In the genomic region with DNA sequence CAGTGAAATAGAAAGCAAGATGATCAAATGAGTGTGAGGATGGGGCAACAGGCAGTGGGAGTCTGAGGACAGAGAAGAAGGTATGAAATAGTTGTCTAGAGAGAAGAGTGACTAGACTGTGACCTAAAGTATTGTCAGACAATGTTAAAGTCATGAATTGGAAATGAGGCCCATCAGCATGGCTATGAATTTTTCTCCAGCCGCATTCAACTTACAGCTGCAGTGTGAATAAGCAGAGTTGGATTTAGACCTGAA, we compare ENCODE assay signal across 36 cellular contexts. TPM values are rescaled to one million over a fixed set of nuclear protein-coding genes. Genes with fewer than 3 reads are reported as not detected.
"Had no signal": no experiment of that assay in that cellular context is flagged by ENCODE, and none has a peak within 500 bp of the region (broad histone marks: within the 10 kb centered on the region; RNA-seq: fewer than 3 reads in every experiment).

No MANE protein-coding gene starts in this region.

- DNase-seq: activated B cell treated with CpG ODN at 0.5 μM for 24 hours; activated CD4-positive, alpha-beta memory T cell treated with anti-CD3 and anti-CD28 coated beads for 36 hours; activated CD4-positive, alpha-beta T cell treated with anti-CD3 and anti-CD28 coated beads for 48 hours; activated CD4-positive, alpha-beta T cell treated with anti-CD3 and anti-CD28 coated beads, Interleukin-2, amount 10 ng/mL, durations not matched to agents 7 days and 5 days; activated CD4-positive, CD25-positive, alpha-beta regulatory T cell treated with anti-CD3 and anti-CD28 coated beads, Interleukin-2, amount 50 U/mL, for 72 hours; activated CD8-positive, alpha-beta memory T cell treated with anti-CD3 and anti-CD28 coated beads, Interleukin-2, amount 50 U/mL, for 4 hours; activated CD8-positive, alpha-beta T cell treated with anti-CD3 and anti-CD28 coated beads for 36 hours; activated effector memory CD4-positive, alpha-beta T cell treated with anti-CD3 and anti-CD28 coated beads, Interleukin-2, amount 50 U/mL, for 16 hours; activated gamma-delta T cell treated with Interleukin-2 at 50 U/mL for 16 hours; activated naive CD4-positive, alpha-beta T cell; activated naive CD4-positive, alpha-beta T cell treated with anti-CD3 and anti-CD28 coated beads for 36 hours; activated naive CD4-positive, alpha-beta T cell treated with anti-CD3 and anti-CD28 coated beads, Interleukin-2, amount 50 U/mL, for 16 hours; activated naive CD8-positive, alpha-beta T cell treated with anti-CD3 and anti-CD28 coated beads for 36 hours; activated T-cell treated with anti-CD3 and anti-CD28 coated beads for 4 hours; activated T-cell treated with anti-CD3 and anti-CD28 coated beads, Interleukin-2, amount 50 U/mL, for 1 hour; activated T-cell treated with anti-CD3 and anti-CD28 coated beads, Interleukin-2, amount 50 U/mL, for 4 hours; activated T-cell treated with anti-CD3 and anti-CD28 coated beads, Interleukin-2, amount 50 U/mL, for 72 hours; adrenal gland; amniotic stem cell; aorta; body of pancreas; brain microvascular endothelial cell; central memory CD4-positive, alpha-beta T cell; T-helper 1 cell; T-helper 2 cell; T-helper 9 cell had no signal

- FAIRE-seq: astrocyte, TTC549 had no signal

- H3K27ac ChIP-seq: adrenal gland, body of pancreas, brain microvascular endothelial cell, breast epithelium, VCaP had no signal

- H3K36me3 ChIP-seq: adrenal gland, brain microvascular endothelial cell, breast epithelium had no signal

- ATAC-seq: activated CD8-positive, alpha-beta T cell treated with anti-CD3 and anti-CD28 coated beads for 36 hours; activated T-cell treated with anti-CD3 and anti-CD28 coated beads, Interleukin-2, amount 50 U/mL, for 4 hours; activated T-cell treated with anti-CD3 and anti-CD28 coated beads, Interleukin-2, amount 50 U/mL, for 72 hours; activated T-helper 17 cell treated with anti-CD3 and anti-CD28 coated beads, Interleukin-2, amount 50 U/mL, for 72 hours; body of pancreas had no signal

- H3K27me3 ChIP-seq: adrenal gland, body of pancreas, brain microvascular endothelial cell, breast epithelium had no signal

- H3K4me3 ChIP-seq: adrenal gland, body of pancreas, breast epithelium had no signal

- H3K9me3 Mint-ChIP-seq: activated T-helper 17 cell treated with anti-CD3 and anti-CD28 coated beads, Interleukin-2, amount 50 U/mL, for 72 hours; T-helper 1 cell treated with Interleukin-12 subunit alpha and Interleukin-12 subunit beta and Interleukin-4 antibody, amounts not matched to agents 30 μg/mL and 1 μg/mL, for 36 hours; T-helper 2 cell treated with Interferon-gamma antibody and Interleukin-4, amounts not matched to agents 5 μg/mL and 100 μg/mL, for 36 hours had no signal

- H3K4me1 Mint-ChIP-seq: activated B cell treated with CpG ODN at 0.5 μM for 24 hours; activated CD4-positive, alpha-beta T cell treated with anti-CD3 and anti-CD28 coated beads, Interleukin-2, amount 10 ng/mL, durations not matched to agents 7 days and 5 days; activated naive CD8-positive, alpha-beta T cell treated with anti-CD3 and anti-CD28 coated beads for 36 hours; activated T-helper 17 cell treated with anti-CD3 and anti-CD28 coated beads, Interleukin-2, amount 50 U/mL, for 72 hours had no signal

- H3K4me3 Mint-ChIP-seq: activated B cell treated with CpG ODN at 0.5 μM for 24 hours; activated CD4-positive, alpha-beta memory T cell treated with anti-CD3 and anti-CD28 coated beads for 36 hours; activated CD4-positive, alpha-beta T cell treated with anti-CD3 and anti-CD28 coated beads, Interleukin-2, amount 10 ng/mL, durations not matched to agents 7 days and 5 days; activated CD8-positive, alpha-beta T cell treated with anti-CD3 and anti-CD28 coated beads for 36 hours; activated naive CD4-positive, alpha-beta T cell treated with anti-CD3 and anti-CD28 coated beads for 36 hours; activated naive CD8-positive, alpha-beta T cell treated with anti-CD3 and anti-CD28 coated beads for 36 hours; activated T-cell treated with anti-CD3 and anti-CD28 coated beads, Interleukin-2, amount 50 U/mL, for 4 hours; activated T-cell treated with anti-CD3 and anti-CD28 coated beads, Interleukin-2, amount 50 U/mL, for 72 hours; activated T-helper 1 cell treated with anti-CD3 and anti-CD28 coated beads, Interleukin-12 subunit alpha, Interleukin-12 subunit beta, Interleukin-2, Interleukin-4 antibody, amounts not matched to agents 30 ng/mL and 10 ng/mL and 1 ng/mL, durations not matched to agents 14 hours and 24 hours and 36 hours; activated T-helper 17 cell treated with anti-CD3 and anti-CD28 coated beads, Interleukin-2, amount 50 U/mL, for 72 hours; T-helper 1 cell treated with Interleukin-12 subunit alpha and Interleukin-12 subunit beta and Interleukin-4 antibody, amounts not matched to agents 30 μg/mL and 1 μg/mL, for 36 hours; T-helper 2 cell treated with Interferon-gamma antibody and Interleukin-4, amounts not matched to agents 5 μg/mL and 100 μg/mL, for 36 hours had no signal

- H3K9me3 ChIP-seq: adrenal gland, body of pancreas had no signal

- H3K27me3 Mint-ChIP-seq: activated B cell treated with CpG ODN at 0.5 μM for 24 hours; activated CD4-positive, alpha-beta memory T cell treated with anti-CD3 and anti-CD28 coated beads for 36 hours; activated CD4-positive, alpha-beta T cell treated with anti-CD3 and anti-CD28 coated beads, Interleukin-2, amount 10 ng/mL, durations not matched to agents 7 days and 5 days; activated CD8-positive, alpha-beta T cell treated with anti-CD3 and anti-CD28 coated beads for 36 hours; activated naive CD8-positive, alpha-beta T cell treated with anti-CD3 and anti-CD28 coated beads for 36 hours; activated T-helper 17 cell treated with anti-CD3 and anti-CD28 coated beads, Interleukin-2, amount 50 U/mL, for 72 hours had no signal

- H3K4me1 ChIP-seq: adrenal gland, breast epithelium had no signal

- H3K27ac Mint-ChIP-seq: activated B cell treated with CpG ODN at 0.5 μM for 24 hours; activated CD4-positive, alpha-beta memory T cell treated with anti-CD3 and anti-CD28 coated beads for 36 hours; activated CD4-positive, alpha-beta T cell treated with anti-CD3 and anti-CD28 coated beads, Interleukin-2, amount 10 ng/mL, durations not matched to agents 7 days and 5 days; activated CD8-positive, alpha-beta T cell treated with anti-CD3 and anti-CD28 coated beads for 36 hours; activated naive CD4-positive, alpha-beta T cell treated with anti-CD3 and anti-CD28 coated beads for 36 hours; activated naive CD4-positive, alpha-beta T cell treated with anti-CD3 and anti-CD28 coated beads, Interleukin-2, amount 50 U/mL, for 72 hours; activated naive CD8-positive, alpha-beta T cell treated with anti-CD3 and anti-CD28 coated beads for 36 hours; activated T-cell treated with anti-CD3 and anti-CD28 coated beads, Interleukin-2, amount 50 U/mL, for 72 hours; activated T-helper 1 cell treated with anti-CD3 and anti-CD28 coated beads, Interleukin-12 subunit alpha, Interleukin-12 subunit beta, Interleukin-2, Interleukin-4 antibody, amounts not matched to agents 30 ng/mL and 10 ng/mL and 1 ng/mL, durations not matched to agents 14 hours and 24 hours and 36 hours; activated T-helper 17 cell treated with anti-CD3 and anti-CD28 coated beads, Interleukin-2, amount 50 U/mL, for 72 hours; T-helper 1 cell treated with Interleukin-12 subunit alpha and Interleukin-12 subunit beta and Interleukin-4 antibody, amounts not matched to agents 30 μg/mL and 1 μg/mL, for 36 hours; T-helper 2 cell treated with Interferon-gamma antibody and Interleukin-4, amounts not matched to agents 5 μg/mL and 100 μg/mL, for 36 hours had no signal

RNA-seq across cellular contexts. Expression of a gene that starts 4.1 kb away (rescaled TPM):
- total RNA-seq: activated B cell treated with CpG ODN at 0.5 μM for 24 hours; activated CD4-positive, alpha-beta memory T cell treated with anti-CD3 and anti-CD28 coated beads for 36 hours; activated CD4-positive, alpha-beta T cell treated with anti-CD3 and anti-CD28 coated beads, Interleukin-2, amount 10 ng/mL, durations not matched to agents 7 days and 5 days; activated CD8-positive, alpha-beta memory T cell treated with anti-CD3 and anti-CD28 coated beads for 36 hours; activated CD8-positive, alpha-beta T cell treated with anti-CD3 and anti-CD28 coated beads for 36 hours; activated naive CD4-positive, alpha-beta T cell treated with anti-CD3 and anti-CD28 coated beads for 36 hours; activated naive CD4-positive, alpha-beta T cell treated with anti-CD3 and anti-CD28 coated beads, Interleukin-2, amount 50 U/mL, for 72 hours; activated naive CD8-positive, alpha-beta T cell treated with anti-CD3 and anti-CD28 coated beads for 36 hours; activated T-cell treated with anti-CD3 and anti-CD28 coated beads, Interleukin-2, amount 50 U/mL, for 4 hours; activated T-cell treated with anti-CD3 and anti-CD28 coated beads, Interleukin-2, amount 50 U/mL, for 72 hours; activated T-helper 1 cell treated with anti-CD3 and anti-CD28 coated beads, Interleukin-12 subunit alpha, Interleukin-12 subunit beta, Interleukin-2, Interleukin-4 antibody, amounts not matched to agents 30 ng/mL and 10 ng/mL and 1 ng/mL, durations not matched to agents 14 hours and 24 hours and 36 hours; activated T-helper 17 cell treated with anti-CD3 and anti-CD28 coated beads, Interleukin-2, amount 50 U/mL, for 72 hours; adrenal gland; astrocyte; body of pancreas; breast epithelium had no signal
- polyA plus RNA-seq: adrenal gland had no signal
